21 cellular contexts compared by ENCODE assay signal in genomic region chr5:155154973-155155372, GRCh38.
DNase-seq lines count a peak whose midpoint lies in the region; ATAC-seq and TF ChIP-seq lines count a peak whose summit lies in the region.
"Had no signal": no experiment of that assay in that cellular context is flagged by ENCODE, and none has a peak within 500 bp of the region (broad histone marks: within the 10 kb centered on the region; RNA-seq: fewer than 3 reads in every experiment).

No MANE protein-coding gene starts in this region.

- H3K36me3 Mint-ChIP-seq in activated naive CD8-positive, alpha-beta T cell treated with anti-CD3 and anti-CD28 coated beads, Interleukin-2, amount 50 U/mL, for 24 hours (ENCODE audit: low read depth): no peaks in the 10 kb centered on the region

- H3K9me3 Mint-ChIP-seq in activated naive CD8-positive, alpha-beta T cell treated with anti-CD3 and anti-CD28 coated beads, Interleukin-2, amount 50 U/mL, for 24 hours: no peaks in the 10 kb centered on the region
- H3K9me3 Mint-ChIP-seq: CD4-positive, alpha-beta T cell; HFFc6 had no signal

- no peak overlapping the region for H3K4me3 ChIP-seq in heart left ventricle
- H3K4me3 ChIP-seq in right atrium auricular region: no peak overlapping the region
- H3K4me3 ChIP-seq in lower lobe of right lung: no peak overlapping the region
- H3K4me3 ChIP-seq: A549, GM12878 had no signal

- DNase-seq in DMS79 treated with DMSO at 0.1 percent for 48 hours (lab: John Stamatoyannopoulos, UW) (peak; percentile 0), DMS79 (lab: John Stamatoyannopoulos, UW) (no peak), heart left ventricle (no peak), right atrium auricular region (ENCODE audit: low spot score) (no peak), left ventricle myocardium superior (no peak), lower lobe of right lung (no peak)
- DNase-seq in activated naive CD8-positive, alpha-beta T cell treated with anti-CD3 and anti-CD28 coated beads, Interleukin-2, amount 50 U/mL, for 24 hours: no peak
- DNase-seq: AML-193; Caco-2; CD4-positive, alpha-beta T cell; DMS153; DND-41; EL; GOT3; H7; HFFc6 had no signal

- H3K27ac Mint-ChIP-seq in activated naive CD8-positive, alpha-beta T cell treated with anti-CD3 and anti-CD28 coated beads, Interleukin-2, amount 50 U/mL, for 24 hours: no peak overlapping the region
- H3K27ac Mint-ChIP-seq: CD4-positive, alpha-beta T cell; HFFc6 had no signal

- H3K27me3 Mint-ChIP-seq in activated naive CD8-positive, alpha-beta T cell treated with anti-CD3 and anti-CD28 coated beads, Interleukin-2, amount 50 U/mL, for 24 hours: no peaks in the 10 kb centered on the region
- H3K27me3 Mint-ChIP-seq: CD4-positive, alpha-beta T cell had no signal

- intact Hi-C loops in heart left ventricle (cut with DNase I): loop anchor here in 2 of 10 donors (5.0 kb wide), 1 partner anchor 37 kb away; no protein-coding TSS in a partner anchor
- intact Hi-C loops in left ventricle myocardium superior (cut with micrococcal nuclease): no loop called here
- intact Hi-C loops in lower lobe of right lung (cut with DNase I): no loop called here

- H3K4me1 Mint-ChIP-seq in activated naive CD8-positive, alpha-beta T cell treated with anti-CD3 and anti-CD28 coated beads, Interleukin-2, amount 50 U/mL, for 24 hours: no peaks in the 10 kb centered on the region

- H3K36me3 ChIP-seq in heart left ventricle (no peaks in the 10 kb centered on the region), right atrium auricular region (no peaks in the 10 kb centered on the region), lower lobe of right lung (no peaks in the 10 kb centered on the region)

- ATAC-seq in heart left ventricle (peak in 3 of 4 donors; percentile 34 to 82 (median 47)), left ventricle myocardium superior (peak; percentile 68), lower lobe of right lung (no peak)
- ATAC-seq in activated naive CD8-positive, alpha-beta T cell treated with anti-CD3 and anti-CD28 coated beads, Interleukin-2, amount 50 U/mL, for 24 hours: no peak
- ATAC-seq: A549, GM12878, HCT116 had no signal

- no peak for TF ChIP-seq POLR2A in heart left ventricle (IDR thresholded peaks at IDR 0.05)

- H3K27me3 ChIP-seq in heart left ventricle (no peaks in the 10 kb centered on the region), right atrium auricular region (no peaks in the 10 kb centered on the region), lower lobe of right lung (ENCODE audit: low read depth) (no peaks in the 10 kb centered on the region)

- H3K4me1 ChIP-seq in heart left ventricle: peaks cover 0 to 12% (median 7%) of the 10 kb centered on the region in 12 donors
- H3K4me1 ChIP-seq in right atrium auricular region: no peaks in the 10 kb centered on the region
- H3K4me1 ChIP-seq in lower lobe of right lung: no peaks in the 10 kb centered on the region
- H3K4me1 ChIP-seq: A549, Caco-2 had no signal

- TF ChIP-seq CTCF in heart left ventricle (IDR thresholded peaks at IDR 0.05): no peak
- no peak for TF ChIP-seq CTCF in right atrium auricular region (IDR thresholded peaks at IDR 0.05)
- no peak for TF ChIP-seq CTCF in lower lobe of right lung (IDR thresholded peaks at IDR 0.05)

- H3K9me3 ChIP-seq in heart left ventricle (no peaks in the 10 kb centered on the region), right atrium auricular region (no peaks in the 10 kb centered on the region), lower lobe of right lung (no peaks in the 10 kb centered on the region)
- H3K9me3 ChIP-seq: A549, Caco-2 had no signal

- no peak overlapping the region for H3K4me3 Mint-ChIP-seq in activated naive CD8-positive, alpha-beta T cell treated with anti-CD3 and anti-CD28 coated beads, Interleukin-2, amount 50 U/mL, for 24 hours
- H3K4me3 Mint-ChIP-seq: CD4-positive, alpha-beta T cell; HFFc6 had no signal

- peak overlapping the region in 5 of 12 donors; percentile 59 to 87 (median 71) for H3K27ac ChIP-seq in heart left ventricle
- H3K27ac ChIP-seq in right atrium auricular region: peak overlapping the region in 1 of 2 donors; percentile 79
- no peak overlapping the region for H3K27ac ChIP-seq in lower lobe of right lung
- H3K27ac ChIP-seq: 22Rv1, A549, C4-2B had no signal

Comparison
In these comparisons a context has a peak if more than half of its experiments do, and no peak if none do; other contexts are left out.
1. ATAC-seq: peak in heart left ventricle (3 of 4) and left ventricle myocardium superior (single experiment); none in lower lobe of right lung (0 of 2) and activated naive CD8-positive, alpha-beta T cell treated with anti-CD3 and anti-CD28 coated beads, Interleukin-2, amount 50 U/mL, for 24 hours (single experiment).